In the genomic region with DNA sequence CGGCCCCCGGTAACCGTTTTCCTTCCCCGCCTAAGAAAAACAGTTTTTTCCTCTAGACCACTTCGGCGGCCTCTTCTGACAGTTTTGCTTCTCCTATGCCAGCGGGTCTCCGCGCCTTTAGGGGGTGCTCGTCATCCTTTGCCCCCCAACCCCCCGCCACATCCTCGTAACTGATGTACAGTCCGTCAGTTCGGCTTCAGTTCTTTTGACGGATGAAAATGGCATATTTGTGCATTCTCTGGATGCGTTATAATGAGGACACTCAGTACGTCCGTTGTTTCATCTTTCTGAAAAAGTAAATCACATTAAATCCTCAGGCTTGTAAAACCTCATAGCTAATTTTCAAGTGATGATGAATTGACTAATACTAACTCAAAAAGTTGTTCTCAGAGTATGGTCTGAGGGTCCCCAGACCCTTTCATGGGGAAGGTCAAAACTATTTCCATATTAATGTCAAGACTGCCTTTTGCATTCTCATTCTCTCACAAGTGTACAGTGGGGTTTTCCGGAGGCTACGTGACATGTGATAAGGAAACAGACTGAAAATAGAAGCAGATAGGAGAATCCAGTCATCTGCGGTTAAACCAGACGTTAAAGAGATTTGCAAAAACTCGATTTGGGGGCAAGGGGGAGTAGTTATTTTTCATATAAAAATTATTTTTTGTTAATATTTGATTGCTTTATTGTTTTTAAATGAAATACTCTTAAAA, we compare ENCODE assay signal across 8 cellular contexts. TPM values are rescaled to one million over a fixed set of nuclear protein-coding genes. Genes with fewer than 3 reads are reported as not detected.
DNase-seq lines count a peak whose midpoint lies in the region; ATAC-seq, FAIRE-seq and TF ChIP-seq lines count a peak whose summit lies in the region.

No MANE protein-coding gene starts in this region.

- H3K27ac ChIP-seq in CD8-positive, alpha-beta T cell (ENCODE audit: low read depth, low read length): peak overlapping the region; percentile 98
- H3K27ac ChIP-seq in SJCRH30 (peak overlapping the region; percentile 94), brain microvascular endothelial cell (peak overlapping the region; percentile 97), kidney (ENCODE audit: low read depth in 2 of 2, low read length in 2 of 2) (peak overlapping the region; percentile 97 to 98)

- POLR2A ChIA-PET in CD8-positive, alpha-beta T cell (lab: Charles Lee): interaction anchor here (0.9 to 2.7 kb wide), 2 partner anchors 474 to 678 kb away, joined by 3 to 13 read pairs; a partner anchor contains a TSS

- H3K4me1 Mint-ChIP-seq in CD8-positive, alpha-beta T cell (ENCODE audit: low read depth): peaks cover 46% of the 10 kb centered on the region

- intact Hi-C loops in CD8-positive, alpha-beta T cell (cut with DNase I, micrococcal nuclease): loop anchor here (1.0 to 5.0 kb wide), 10 partner anchors 55 to 677 kb away; a partner anchor contains a TSS
- intact Hi-C loops in kidney (cut with DNase I): no loop called here

- peak overlapping the region; percentile 69 for H3K4me3 ChIP-seq in CD8-positive, alpha-beta T cell (ENCODE audit: low read depth, low read length)
- H3K4me3 ChIP-seq in SJCRH30: peak overlapping the region; percentile 86
- H3K4me3 ChIP-seq in brain microvascular endothelial cell (ENCODE audit: low read depth, low read length): peak overlapping the region; percentile 92
- peak overlapping the region; percentile 55 to 73 for H3K4me3 ChIP-seq in kidney (ENCODE audit: low read length in 2 of 2)

- peaks cover 30% of the 10 kb centered on the region for H3K4me1 ChIP-seq in CD8-positive, alpha-beta T cell (ENCODE audit: insufficient read depth, low read length)
- H3K4me1 ChIP-seq in SJCRH30 (peaks cover 15% of the 10 kb centered on the region), kidney (ENCODE audit: control insufficient read depth in 1 of 2, insufficient read depth in 1 of 2, low read depth in 1 of 2, low read length in 2 of 2) (peaks cover 0 to 8% of the 10 kb centered on the region in 2 donors)

- no peaks in the 10 kb centered on the region for H3K9me3 Mint-ChIP-seq in CD8-positive, alpha-beta T cell

- peak overlapping the region; percentile 47 to 59 for H3K9ac ChIP-seq in kidney (ENCODE audit: low read length in 2 of 2)

- peak in 6 of 7 experiments; percentile 19 to 72 (median 46) for DNase-seq in CD8-positive, alpha-beta T cell
- DNase-seq in SJCRH30: peak; percentile 17 to 42
- DNase-seq in brain microvascular endothelial cell: peak; percentile 78
- no peak for DNase-seq in kidney
- DNase-seq in stimulated activated CD8-positive, alpha-beta memory T cell treated with anti-CD3 and anti-CD28 coated beads, Interleukin-12 subunit alpha, Interleukin-12 subunit beta, amount 100 ng/mL, for 1 hour (ENCODE audit: low read depth): peak; percentile 28
- DNase-seq in NCI-H1048 (lab: John Stamatoyannopoulos, UW): no peak

- no peaks in the 10 kb centered on the region for H3K27me3 Mint-ChIP-seq in CD8-positive, alpha-beta T cell (ENCODE audit: low read depth)

- in situ Hi-C loops in brain microvascular endothelial cell (cut with HindIII; ENCODE audit: low pct_ligation_motif_present, low sequenced_read_pairs): loop anchor here (25.0 kb wide), 1 partner anchor 252 kb away; a partner anchor contains a TSS

- H3K36me3 Mint-ChIP-seq in CD8-positive, alpha-beta T cell: peaks cover 12% of the 10 kb centered on the region

- H3K4me3 Mint-ChIP-seq in CD8-positive, alpha-beta T cell: peak overlapping the region; percentile 99

- no peak for FAIRE-seq in kidney (lab: Jason Lieb, UNC)

- H3K36me3 ChIP-seq in CD8-positive, alpha-beta T cell (ENCODE audit: insufficient read depth, low read length): no peaks in the 10 kb centered on the region
- peaks cover 20% of the 10 kb centered on the region for H3K36me3 ChIP-seq in SJCRH30
- peaks cover 3% of the 10 kb centered on the region for H3K36me3 ChIP-seq in brain microvascular endothelial cell (replicated peaks)
- no peaks in the 10 kb centered on the region for H3K36me3 ChIP-seq in kidney (ENCODE audit: control insufficient read depth in 1 of 2, insufficient read depth in 2 of 2, low read length in 2 of 2)

- no peaks in the 10 kb centered on the region for H3K27me3 ChIP-seq in CD8-positive, alpha-beta T cell (ENCODE audit: insufficient read depth, low read length)
- H3K27me3 ChIP-seq in SJCRH30 (no peaks in the 10 kb centered on the region), brain microvascular endothelial cell (replicated peaks) (no peaks in the 10 kb centered on the region)

- no peaks in the 10 kb centered on the region for H3K9me3 ChIP-seq in CD8-positive, alpha-beta T cell (ENCODE audit: low read length)
- H3K9me3 ChIP-seq in SJCRH30 (replicated peaks) (no peaks in the 10 kb centered on the region), kidney (ENCODE audit: control insufficient read depth in 1 of 2, low read length in 2 of 2) (no peaks in the 10 kb centered on the region)

- peak; percentile 18 for ATAC-seq in CD8-positive, alpha-beta T cell
- peak; percentile 14 for ATAC-seq in GM18873 (IDR thresholded peaks at IDR 0.05; ENCODE audit: low FRiP score, unreplicated experiment)
- ATAC-seq in HG03108 (IDR thresholded peaks at IDR 0.05; ENCODE audit: unreplicated experiment): peak; percentile 21

- TF ChIP-seq CTCF in CD8-positive, alpha-beta T cell (IDR thresholded peaks at IDR 0.05): peak; percentile 9
- peak; percentile 49 for TF ChIP-seq CTCF in brain microvascular endothelial cell (IDR thresholded peaks at IDR 0.05; ENCODE audit: low read depth, low read length, missing control alignments)
- TF ChIP-seq CTCF in kidney (IDR thresholded peaks at IDR 0.05; ENCODE audit: borderline replicate concordance, extremely low read depth, insufficient read depth): peak; percentile 4

- CTCF ChIA-PET in CD8-positive, alpha-beta T cell (lab: Charles Lee): no interaction called here

- peak overlapping the region; percentile 100 for H3K27ac Mint-ChIP-seq in CD8-positive, alpha-beta T cell

RNA-seq across cellular contexts. Expression of a gene that starts 0.8 kb away (rescaled TPM):
- total RNA-seq in CD8-positive, alpha-beta T cell: 100 to 1,000 TPM; 581 to 618 TPM
- total RNA-seq in SJCRH30 (2014; rRNA removed; shearing (Covaris generic)): 791 and 902 TPM in 2 replicates
- total RNA-seq in kidney: 288 TPM
- 180 TPM for polyA plus RNA-seq in kidney (ENCODE audit: insufficient read depth, low read depth, low replicate concordance)

RNA-seq across cellular contexts. Expression of a gene that starts 53.7 kb away (rescaled TPM):
- total RNA-seq in CD8-positive, alpha-beta T cell: 1 to 10 TPM; 5.6 to 5.8 TPM
- total RNA-seq in SJCRH30 (2014; rRNA removed; shearing (Covaris generic)): 12.9 and 13.5 TPM in 2 replicates
- 15.3 TPM for total RNA-seq in kidney
- 9.5 TPM for polyA plus RNA-seq in kidney (ENCODE audit: insufficient read depth, low read depth, low replicate concordance)

Comparison
In these comparisons a context has a peak if more than half of its experiments do, and no peak if none do; other contexts are left out.
1. DNase-seq: peak in CD8-positive, alpha-beta T cell (6 of 7), SJCRH30 (2 of 2), brain microvascular endothelial cell (single experiment) and stimulated activated CD8-positive, alpha-beta memory T cell treated with anti-CD3 and anti-CD28 coated beads, Interleukin-12 subunit alpha, Interleukin-12 subunit beta, amount 100 ng/mL, for 1 hour (single experiment); none in kidney (single experiment) and NCI-H1048 (single experiment).
2. Peak in every context shown above with its lines, with median percentiles within 50 percentile points of each other: ATAC-seq, H3K27ac ChIP-seq, H3K4me3 ChIP-seq and CTCF ChIP-seq.